8 cellular contexts compared by ENCODE assay signal in genomic region chr19:46787040-46787330, GRCh38. TPM values are rescaled to one million over a fixed set of nuclear protein-coding genes. Genes with fewer than 3 reads are reported as not detected.
DNase-seq lines count a peak whose midpoint lies in the region; ATAC-seq and TF ChIP-seq lines count a peak whose summit lies in the region.

No MANE protein-coding gene starts in this region.

- H3K4me3 ChIP-seq in AG04449 (ENCODE audit: low read depth, low read length), result peak overlapping the region; percentile 95
- peak overlapping the region; percentile 79 for H3K4me3 ChIP-seq in muscle layer of duodenum (ENCODE audit: low read depth in 1 of 2, low read length in 2 of 2)

- POLR2A ChIA-PET in AG04449 (lab: Yijun Ruan, JAX), result interaction anchor here (0.7 to 3.3 kb wide), 6 partner anchors 10 to 54 kb away, joined by 3 to 32 read pairs (median 8); no protein-coding TSS in a partner anchor

- H3K27ac Mint-ChIP-seq in IgD-negative memory B cell, result peak overlapping the region; percentile 95 to 98 (median 96)
- peak overlapping the region; percentile 96 for H3K27ac Mint-ChIP-seq in central memory CD8-positive, alpha-beta T cell (ENCODE audit: low read depth)

- TF ChIP-seq CTCF in AG04449 (IDR thresholded peaks at IDR 0.05; ENCODE audit: insufficient read depth, low read length, missing control alignments), result no peak

- H3K27me3 ChIP-seq in muscle layer of duodenum (ENCODE audit: low read depth, low read length), result no peaks in the 10 kb centered on the region

- H3K9me3 Mint-ChIP-seq in IgD-negative memory B cell, result peaks cover 0 to 2% (median 0%) of the 10 kb centered on the region in 3 donors
- H3K9me3 Mint-ChIP-seq in central memory CD8-positive, alpha-beta T cell, result no peaks in the 10 kb centered on the region

- intact Hi-C loops in posterior cingulate gyrus (cut with DNase I), result no loop called here

- peak overlapping the region; percentile 93 to 99 (median 96) for H3K4me3 Mint-ChIP-seq in IgD-negative memory B cell
- peak overlapping the region; percentile 96 for H3K4me3 Mint-ChIP-seq in central memory CD8-positive, alpha-beta T cell

- H3K9me3 ChIP-seq in muscle layer of duodenum (ENCODE audit: control insufficient read depth in 1 of 2, low read length in 2 of 2), result no peaks in the 10 kb centered on the region

- H3K36me3 ChIP-seq in muscle layer of duodenum (ENCODE audit: control insufficient read depth in 1 of 2, insufficient read depth in 2 of 2, low read length in 2 of 2), result peaks cover 3 to 8% of the 10 kb centered on the region in 2 donors

- no peaks in the 10 kb centered on the region for H3K27me3 Mint-ChIP-seq in IgD-negative memory B cell
- H3K27me3 Mint-ChIP-seq in central memory CD8-positive, alpha-beta T cell, result no peaks in the 10 kb centered on the region

- peaks cover 26 to 34% (median 31%) of the 10 kb centered on the region in 3 donors for H3K4me1 Mint-ChIP-seq in IgD-negative memory B cell
- peaks cover 60% of the 10 kb centered on the region for H3K4me1 Mint-ChIP-seq in central memory CD8-positive, alpha-beta T cell

- peak overlapping the region; percentile 94 for H3K27ac ChIP-seq in muscle layer of duodenum (ENCODE audit: low read length)

- peaks cover 9 to 24% of the 10 kb centered on the region in 2 donors for H3K4me1 ChIP-seq in muscle layer of duodenum (ENCODE audit: control insufficient read depth in 1 of 2, insufficient read depth in 2 of 2, low read length in 2 of 2)

- H3K36me3 Mint-ChIP-seq in IgD-negative memory B cell, result no peaks in the 10 kb centered on the region
- H3K36me3 Mint-ChIP-seq in central memory CD8-positive, alpha-beta T cell (ENCODE audit: insufficient read depth), result peaks cover 35% of the 10 kb centered on the region

- ATAC-seq in central memory CD8-positive, alpha-beta T cell (replicated peaks; ENCODE audit: extremely low read depth, poor library complexity, severe bottlenecking), result no peak
- no peak for ATAC-seq in HG03521 (IDR thresholded peaks at IDR 0.05; ENCODE audit: unreplicated experiment)

- CTCF ChIA-PET in AG04449 (lab: Yijun Ruan, JAX), result interaction anchor here (0.6 to 4.4 kb wide), 3 partner anchors 29 to 54 kb away, joined by 3 to 25 read pairs (median 5); no protein-coding TSS in a partner anchor

- DNase-seq in AG04449 (ENCODE audit: low read depth, low spot score), result no peak
- no peak for DNase-seq in central memory CD8-positive, alpha-beta T cell (ENCODE audit: low spot score in 2 of 2)
- no peak for DNase-seq in cerebellum (ENCODE audit: low spot score)
- DNase-seq in T-helper 9 cell, result no peak
- DNase-seq in posterior cingulate gyrus, result no peak

RNA-seq across cellular contexts. Expression of gene SLC1A5, which starts 1.4 kb away (rescaled TPM):
- polyA plus RNA-seq in IgD-negative memory B cell, result 38.2 TPM
- total RNA-seq in cerebellum, result 6.9 TPM

RNA-seq across cellular contexts. Expression of gene STRN4, which starts 40.7 kb away (rescaled TPM):
- polyA plus RNA-seq in IgD-negative memory B cell, result 33.3 TPM
- 73.6 TPM for total RNA-seq in cerebellum

RNA-seq across cellular contexts. Expression of gene FKRP, which starts 41.1 kb away (rescaled TPM):
- 5.9 TPM for polyA plus RNA-seq in IgD-negative memory B cell
- 18.8 TPM for total RNA-seq in cerebellum
